In genomic region chr14:34423445-34423844, GRCh38 we compare ENCODE assay signal across 18 cellular contexts.
DNase-seq lines count a peak whose midpoint lies in the region; ATAC-seq, FAIRE-seq and TF ChIP-seq lines count a peak whose summit lies in the region.
"Had no signal": no experiment of that assay in that cellular context is flagged by ENCODE, and none has a peak within 500 bp of the region (broad histone marks: within the 10 kb centered on the region; RNA-seq: fewer than 3 reads in every experiment).

No MANE protein-coding gene starts in this region.

- no peak for FAIRE-seq in urothelium cell line (lab: Jason Lieb, UNC)
- FAIRE-seq: GM12892, H54, HTR-8/SVneo had no signal

- ATAC-seq in SK-N-SH treated with all-trans-retinoic acid at 6 μM for 48 hours (no peak; the same call in 2 of the 3 replicates), HG03135 (IDR thresholded peaks at IDR 0.05; ENCODE audit: unreplicated experiment) (no peak)
- ATAC-seq: GM23338 had no signal

- DNase-seq in ELF-1 (ENCODE audit: low read depth, low spot score) (peak; percentile 7), NCI-H82 (lab: John Stamatoyannopoulos, UW) (peak; percentile 55), retina (peak; percentile 7), urothelium cell line (ENCODE audit: low spot score) (no peak), NAMALWA (ENCODE audit: low spot score) (no peak)
- DNase-seq: C1 segment of cervical spinal cord; CD4-positive, CD25-positive, alpha-beta regulatory T cell; CD8-positive, alpha-beta memory T cell; COR-L47; GDM1; HCEC 1CT; IMR-90 had no signal

TF ChIP-seq in SK-N-SH treated with all-trans-retinoic acid at 6 μM for 48 hours, 23 proteins besides CTCF, POLR2A, EP300 and RAD21:
- TF ChIP-seq ARNTL (CRISPR knock-in tag; IDR thresholded peaks at IDR 0.05; ENCODE audit: borderline replicate concordance, low read depth) (no peak), TCF4 (CRISPR knock-in tag; IDR thresholded peaks at IDR 0.05; ENCODE audit: borderline replicate concordance) (peak; percentile 43; the same call in 1 of the 2 replicates)

Comparison
In these comparisons a context has a peak if more than half of its experiments do, and no peak if none do; other contexts are left out.
1. DNase-seq: peak in ELF-1 (single experiment), NCI-H82 (single experiment) and retina (single experiment); none in urothelium cell line (single experiment) and NAMALWA (single experiment).